Comparison of ENCODE assay signal across 12 cellular contexts in the genomic region with DNA sequence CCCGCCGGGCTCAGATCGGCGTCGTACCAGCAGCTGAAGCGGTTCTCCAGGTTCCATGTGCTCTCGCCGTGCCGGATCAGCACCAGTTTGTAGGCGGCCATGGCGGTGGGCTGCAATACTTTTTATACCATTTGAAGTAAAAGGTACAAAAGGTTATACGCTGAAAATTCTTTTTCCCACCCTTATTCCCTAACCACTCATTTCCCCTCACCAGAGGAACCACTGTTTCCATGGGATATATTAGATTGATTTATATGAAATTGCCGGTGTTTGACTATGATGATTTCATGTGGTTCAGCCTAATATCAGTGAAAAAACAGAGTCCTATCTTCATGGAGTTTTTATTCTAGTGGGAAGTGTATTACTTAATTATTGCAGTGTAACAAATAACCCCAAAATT. TPM values are rescaled to one million over a fixed set of nuclear protein-coding genes. Genes with fewer than 3 reads are reported as not detected.
"Had no signal": no experiment of that assay in that cellular context is flagged by ENCODE, and none has a peak within 500 bp of the region (broad histone marks: within the 10 kb centered on the region; RNA-seq: fewer than 3 reads in every experiment).

A gene (minus strand): TSS at position 101 of the 400 bp plus-strand sequence. CDS start 0 bp downstream, at position 101.

- H3K9me3 Mint-ChIP-seq: GM23338, HFFc6 had no signal

- H2AFZ ChIP-seq: GM23248, GM23338 had no signal

- FAIRE-seq: H1, H54 had no signal

- H3K9ac ChIP-seq: GM23248 had no signal

- H3K4me2 ChIP-seq: GM23338 had no signal

- H3K4me1 Mint-ChIP-seq: GM23338, H9 had no signal

- H3K4me3 Mint-ChIP-seq: GM23338, H9, HFFc6 had no signal

- ATAC-seq: GM23338, HCT116 had no signal

- H3K27ac ChIP-seq: GM23248 had no signal

- H3K36me3 ChIP-seq: HAP-1 had no signal

- DNase-seq: GM23248, GOT3, H7, H9, HCEC 1CT, HFFc6 had no signal

- H3K9me3 ChIP-seq: HAP-1 had no signal

- H3K27ac Mint-ChIP-seq: GM23338, H9, HFFc6 had no signal

- H3K4me3 ChIP-seq: GM23248, GM23338, HAP-1 had no signal

RNA-seq across cellular contexts. Expression of the gene that starts here (rescaled TPM):
- total RNA-seq: GM23248, H4 had no signal
- polyA plus RNA-seq: GM23248, GM23338 had no signal
